ENCODE assay signal across 16 cellular contexts in the genomic region with DNA sequence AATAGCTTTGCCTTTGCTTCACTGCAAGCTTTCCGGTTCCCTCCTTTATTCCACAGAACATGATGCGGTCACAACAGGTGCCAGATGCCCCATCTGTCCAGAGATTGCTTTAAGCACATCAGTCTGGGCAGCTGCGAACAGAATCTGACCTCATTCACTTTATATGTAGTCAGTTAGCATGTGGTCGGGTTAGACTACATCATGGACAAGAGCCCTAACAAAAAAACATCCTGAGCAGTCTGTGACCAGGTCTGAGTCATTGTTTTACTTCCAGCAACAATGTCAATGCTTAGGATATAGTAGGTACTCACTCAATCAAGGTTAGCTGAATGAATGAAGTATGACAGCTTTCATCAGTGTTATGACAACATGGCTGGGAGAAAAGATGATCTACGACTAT.
DNase-seq lines count a peak whose midpoint lies in the region; ATAC-seq and TF ChIP-seq lines count a peak whose summit lies in the region.
"Had no signal": no experiment of that assay in that cellular context is flagged by ENCODE, and none has a peak within 500 bp of the region (broad histone marks: within the 10 kb centered on the region; RNA-seq: fewer than 3 reads in every experiment).

No MANE protein-coding gene starts in this region.

- no peak overlapping the region for H2BK120ac ChIP-seq in mesenchymal stem cell (ENCODE audit: low read depth, low read length)

- peak overlapping the region in 2 of 11 experiments; percentile 11 to 59; a peak in 4 of 22 replicates for H3K9ac ChIP-seq in BLaER1 treated with 17β-estradiol and CSF1 and Interleukin-3, amounts not matched to agents 10 nM and 100 nM
- H3K9ac ChIP-seq in MM.1S (ENCODE audit: low read length): no peak overlapping the region
- H3K9ac ChIP-seq in mesenchymal stem cell (ENCODE audit: low read length): no peak overlapping the region

- no peak overlapping the region for H3K4me3 Mint-ChIP-seq in activated naive CD8-positive, alpha-beta T cell treated with anti-CD3 and anti-CD28 coated beads for 36 hours
- no peak overlapping the region for H3K4me3 Mint-ChIP-seq in activated T-helper 2 cell treated with anti-CD3 and anti-CD28 coated beads, Interferon-gamma antibody, Interleukin-2, Interleukin-4, amounts not matched to agents 10 μg/mL and 5 μg/mL and 100 μg/mL, durations not matched to agents 14 hours and 24 hours and 36 hours (ENCODE audit: low read depth)
- H3K4me3 Mint-ChIP-seq: activated T-cell treated with anti-CD3 and anti-CD28 coated beads, Interleukin-2, amount 50 U/mL, for 4 hours; B cell; HFFc6 had no signal

- H3K4me2 ChIP-seq in BLaER1 treated with 17β-estradiol and CSF1 and Interleukin-3, amounts not matched to agents 10 nM and 100 nM: peak overlapping the region in 8 of 11 experiments; percentile 20 to 58 (median 50); a peak in 14 of 22 replicates
- no peak overlapping the region for H3K4me2 ChIP-seq in MM.1S (ENCODE audit: low read depth, low read length)
- H3K4me2 ChIP-seq in mesenchymal stem cell (ENCODE audit: low read length, poor library complexity, severe bottlenecking): no peak overlapping the region
- H3K4me2 ChIP-seq: smooth muscle cell had no signal

- H3K4me1 ChIP-seq in BLaER1 treated with 17β-estradiol and CSF1 and Interleukin-3, amounts not matched to agents 10 nM and 100 nM: peaks cover 0 to 61% (median 32%) of the 10 kb centered on the region in 10 experiments; a peak in 14 of 20 replicates
- H3K4me1 ChIP-seq in MM.1S (ENCODE audit: low read length): peaks cover 5% of the 10 kb centered on the region; the same call in 1 of the 2 replicates
- H3K4me1 ChIP-seq in mesenchymal stem cell (ENCODE audit: control insufficient read depth, insufficient read depth, low read depth, low read length): peaks cover 8% of the 10 kb centered on the region

- TF ChIP-seq CTCF in MM.1S (IDR thresholded peaks at IDR 0.05; ENCODE audit: low read length) (no peak), brain microvascular endothelial cell (IDR thresholded peaks at IDR 0.05; ENCODE audit: low read depth, low read length, missing control alignments) (no peak)

- no peak overlapping the region for H3K18ac ChIP-seq in mesenchymal stem cell (ENCODE audit: low read depth in 1 of 2, low read length in 2 of 2)

- H3K27ac Mint-ChIP-seq in activated naive CD8-positive, alpha-beta T cell treated with anti-CD3 and anti-CD28 coated beads for 36 hours: no peak overlapping the region
- H3K27ac Mint-ChIP-seq in activated T-helper 2 cell treated with anti-CD3 and anti-CD28 coated beads, Interferon-gamma antibody, Interleukin-2, Interleukin-4, amounts not matched to agents 10 μg/mL and 5 μg/mL and 100 μg/mL, durations not matched to agents 14 hours and 24 hours and 36 hours: no peak overlapping the region
- H3K27ac Mint-ChIP-seq: B cell, HFFc6 had no signal

- no peak overlapping the region for H3K4ac ChIP-seq in mesenchymal stem cell (ENCODE audit: low read depth in 1 of 2, low read length in 2 of 2)

- no peaks in the 10 kb centered on the region for H3K36me3 ChIP-seq in BLaER1 treated with 17β-estradiol and CSF1 and Interleukin-3, amounts not matched to agents 10 nM and 100 nM
- H3K36me3 ChIP-seq in MM.1S (replicated peaks; ENCODE audit: insufficient read depth, low read length): no peaks in the 10 kb centered on the region
- no peaks in the 10 kb centered on the region for H3K36me3 ChIP-seq in brain microvascular endothelial cell (replicated peaks)
- H3K36me3 ChIP-seq in mesenchymal stem cell (ENCODE audit: control insufficient read depth in 1 of 2, insufficient read depth in 2 of 2, low read depth in 1 of 2, low read length in 2 of 2): no peaks in the 10 kb centered on the region

- no peaks in the 10 kb centered on the region for H3K4me1 Mint-ChIP-seq in activated naive CD8-positive, alpha-beta T cell treated with anti-CD3 and anti-CD28 coated beads for 36 hours
- H3K4me1 Mint-ChIP-seq in activated T-helper 2 cell treated with anti-CD3 and anti-CD28 coated beads, Interferon-gamma antibody, Interleukin-2, Interleukin-4, amounts not matched to agents 10 μg/mL and 5 μg/mL and 100 μg/mL, durations not matched to agents 14 hours and 24 hours and 36 hours (ENCODE audit: low read depth): no peaks in the 10 kb centered on the region

- H3K79me1 ChIP-seq in mesenchymal stem cell (replicated peaks; ENCODE audit: low read length, poor library complexity, severe bottlenecking): no peaks in the 10 kb centered on the region

- no peaks in the 10 kb centered on the region for H3K36me3 Mint-ChIP-seq in activated naive CD8-positive, alpha-beta T cell treated with anti-CD3 and anti-CD28 coated beads for 36 hours
- H3K36me3 Mint-ChIP-seq in activated T-helper 2 cell treated with anti-CD3 and anti-CD28 coated beads, Interferon-gamma antibody, Interleukin-2, Interleukin-4, amounts not matched to agents 10 μg/mL and 5 μg/mL and 100 μg/mL, durations not matched to agents 14 hours and 24 hours and 36 hours (ENCODE audit: low read depth): no peaks in the 10 kb centered on the region

- no peaks in the 10 kb centered on the region for H3K9me2 ChIP-seq in MM.1S (replicated peaks; ENCODE audit: insufficient read depth, low read length)

- H2AFZ ChIP-seq in MM.1S (ENCODE audit: low read length) (no peak overlapping the region), mesenchymal stem cell (ENCODE audit: low read depth, low read length) (no peak overlapping the region)

- peak overlapping the region in 4 of 11 experiments; percentile 63 to 80 (median 64); a peak in 7 of 22 replicates for H3K27ac ChIP-seq in BLaER1 treated with 17β-estradiol and CSF1 and Interleukin-3, amounts not matched to agents 10 nM and 100 nM
- peak overlapping the region; percentile 43; the same call in 1 of the 2 replicates for H3K27ac ChIP-seq in MM.1S (ENCODE audit: low read length)
- no peak overlapping the region for H3K27ac ChIP-seq in brain microvascular endothelial cell
- no peak overlapping the region for H3K27ac ChIP-seq in mesenchymal stem cell (ENCODE audit: low read length, poor library complexity, severe bottlenecking)

- H2BK5ac ChIP-seq in mesenchymal stem cell (ENCODE audit: low read depth, low read length, poor library complexity, severe bottlenecking): no peak overlapping the region

- H3K27me3 Mint-ChIP-seq in activated naive CD8-positive, alpha-beta T cell treated with anti-CD3 and anti-CD28 coated beads for 36 hours: no peaks in the 10 kb centered on the region
- peaks cover 10% of the 10 kb centered on the region for H3K27me3 Mint-ChIP-seq in activated T-helper 2 cell treated with anti-CD3 and anti-CD28 coated beads, Interferon-gamma antibody, Interleukin-2, Interleukin-4, amounts not matched to agents 10 μg/mL and 5 μg/mL and 100 μg/mL, durations not matched to agents 14 hours and 24 hours and 36 hours (ENCODE audit: low read depth)
- H3K27me3 Mint-ChIP-seq: B cell had no signal

- intact Hi-C loops in activated T-helper 2 cell treated with anti-CD3 and anti-CD28 coated beads, Interferon-gamma antibody, Interleukin-2, Interleukin-4, amounts not matched to agents 10 μg/mL and 5 μg/mL and 100 μg/mL, durations not matched to agents 14 hours and 24 hours and 36 hours (cut with micrococcal nuclease): no loop called here

- no peaks in the 10 kb centered on the region for H4K20me1 ChIP-seq in BLaER1 treated with 17β-estradiol and CSF1 and Interleukin-3, amounts not matched to agents 10 nM and 100 nM
- no peaks in the 10 kb centered on the region for H4K20me1 ChIP-seq in MM.1S (ENCODE audit: insufficient read depth, low read length)

- no peaks in the 10 kb centered on the region for H3K27me3 ChIP-seq in BLaER1 treated with 17β-estradiol and CSF1 and Interleukin-3, amounts not matched to agents 10 nM and 100 nM
- H3K27me3 ChIP-seq in MM.1S (replicated peaks; ENCODE audit: insufficient read depth, low read length) (no peaks in the 10 kb centered on the region), brain microvascular endothelial cell (replicated peaks) (no peaks in the 10 kb centered on the region), mesenchymal stem cell (ENCODE audit: control insufficient read depth in 1 of 2, insufficient read depth in 1 of 2, low read length in 2 of 2) (no peaks in the 10 kb centered on the region)

- in situ Hi-C loops in brain microvascular endothelial cell (cut with HindIII; ENCODE audit: low pct_ligation_motif_present, low sequenced_read_pairs): no loop called here

- no peak overlapping the region for H3K23ac ChIP-seq in mesenchymal stem cell (ENCODE audit: low read length in 2 of 2)

- WGBS in mesenchymal stem cell: 52% methylated on average over 5 of the region's 5 CpGs

- no peaks in the 10 kb centered on the region for H3K9me3 Mint-ChIP-seq in activated naive CD8-positive, alpha-beta T cell treated with anti-CD3 and anti-CD28 coated beads for 36 hours
- H3K9me3 Mint-ChIP-seq in activated T-helper 2 cell treated with anti-CD3 and anti-CD28 coated beads, Interferon-gamma antibody, Interleukin-2, Interleukin-4, amounts not matched to agents 10 μg/mL and 5 μg/mL and 100 μg/mL, durations not matched to agents 14 hours and 24 hours and 36 hours: no peaks in the 10 kb centered on the region
- H3K9me3 Mint-ChIP-seq: activated T-cell treated with anti-CD3 and anti-CD28 coated beads, Interleukin-2, amount 50 U/mL, for 4 hours; HFFc6 had no signal

- no peak overlapping the region for H4K91ac ChIP-seq in mesenchymal stem cell (ENCODE audit: low read length)

- no peaks in the 10 kb centered on the region for H3K9me3 ChIP-seq in BLaER1 treated with 17β-estradiol and CSF1 and Interleukin-3, amounts not matched to agents 10 nM and 100 nM (replicated peaks in 1 of 11)
- H3K9me3 ChIP-seq in MM.1S (replicated peaks; ENCODE audit: insufficient read depth, low read length) (no peaks in the 10 kb centered on the region), mesenchymal stem cell (ENCODE audit: control insufficient read depth, low read length) (no peaks in the 10 kb centered on the region)

- no peak overlapping the region for H4K8ac ChIP-seq in mesenchymal stem cell (ENCODE audit: low read length)

- H3F3A ChIP-seq in MM.1S (ENCODE audit: insufficient read depth, low read length): no peaks in the 10 kb centered on the region; the same call in 1 of the 2 replicates

- peaks cover 5% of the 10 kb centered on the region; the same call in 1 of the 2 replicates for H3K79me2 ChIP-seq in MM.1S (ENCODE audit: low read length)

- ATAC-seq in HG02884 (IDR thresholded peaks at IDR 0.05; ENCODE audit: unreplicated experiment) (no peak), GM19463 (IDR thresholded peaks at IDR 0.05; ENCODE audit: unreplicated experiment) (no peak)

- H2AK5ac ChIP-seq in mesenchymal stem cell (ENCODE audit: low read length, severe bottlenecking): no peak overlapping the region

- DNase-seq in MM.1S (peak; percentile 47), brain microvascular endothelial cell (peak; percentile 85), mesenchymal stem cell (peak; percentile 50)
- no peak for DNase-seq in activated naive CD8-positive, alpha-beta T cell treated with anti-CD3 and anti-CD28 coated beads for 36 hours
- DNase-seq in activated T-helper 2 cell treated with anti-CD3 and anti-CD28 coated beads, Interferon-gamma antibody, Interleukin-2, Interleukin-4, amounts not matched to agents 10 μg/mL and 5 μg/mL and 100 μg/mL, durations not matched to agents 14 hours and 24 hours and 36 hours (ENCODE audit: low spot score): no peak
- DNase-seq: activated T-cell treated with anti-CD3 and anti-CD28 coated beads, Interleukin-2, amount 50 U/mL, for 4 hours; caudate nucleus; head of caudate nucleus; HFFc6; mesendoderm; NCI-H1092 had no signal

- no peak overlapping the region for H3K4me3 ChIP-seq in BLaER1 treated with 17β-estradiol and CSF1 and Interleukin-3, amounts not matched to agents 10 nM and 100 nM
- H3K4me3 ChIP-seq in MM.1S (ENCODE audit: low read length) (no peak overlapping the region), brain microvascular endothelial cell (ENCODE audit: low read depth, low read length) (no peak overlapping the region), mesenchymal stem cell (ENCODE audit: insufficient read depth in 1 of 2, low read depth in 1 of 2, low read length in 2 of 2) (no peak overlapping the region)
- H3K4me3 ChIP-seq: smooth muscle cell had no signal

- H2BK12ac ChIP-seq in mesenchymal stem cell (ENCODE audit: low read length in 2 of 2): no peak overlapping the region

- H2BK15ac ChIP-seq in mesenchymal stem cell (ENCODE audit: low read depth, poor library complexity, severe bottlenecking): no peak overlapping the region

- H3K14ac ChIP-seq in mesenchymal stem cell (ENCODE audit: low read length in 2 of 2): no peak overlapping the region

Comparison
In these comparisons a context has a peak if more than half of its experiments do, and no peak if none do; other contexts are left out.
1. H3K4me2 ChIP-seq: peak in BLaER1 treated with 17β-estradiol and CSF1 and Interleukin-3, amounts not matched to agents 10 nM and 100 nM (8 of 11); none in MM.1S (single experiment) and mesenchymal stem cell (single experiment).
2. DNase-seq: peak in MM.1S (single experiment), brain microvascular endothelial cell (single experiment) and mesenchymal stem cell (single experiment); none in activated naive CD8-positive, alpha-beta T cell treated with anti-CD3 and anti-CD28 coated beads for 36 hours (single experiment) and activated T-helper 2 cell treated with anti-CD3 and anti-CD28 coated beads, Interferon-gamma antibody, Interleukin-2, Interleukin-4, amounts not matched to agents 10 μg/mL and 5 μg/mL and 100 μg/mL, durations not matched to agents 14 hours and 24 hours and 36 hours (single experiment).